8 cellular contexts compared by ENCODE assay signal in genomic region chr19:30669329-30670010, GRCh38.
A peak's percentile ranks its signal among the peaks of the same experiment; 100 is the strongest.
DNase-seq lines count a peak whose midpoint lies in the region; ATAC-seq and TF ChIP-seq lines count a peak whose summit lies in the region.

No MANE protein-coding gene starts in this region.

- intact Hi-C loops in upper lobe of right lung (cut with DNase I), result no loop called here

- no peaks in the 10 kb centered on the region for H3K9me2 ChIP-seq in neural cell (ENCODE audit: insufficient read depth, low read length)

- no peaks in the 10 kb centered on the region for H4K20me1 ChIP-seq in neural cell (ENCODE audit: insufficient read depth)

- no peaks in the 10 kb centered on the region for H3F3A ChIP-seq in neural cell (ENCODE audit: insufficient read depth, low read length, poor library complexity, severe bottlenecking)

- H3K9me3 ChIP-seq in neural cell (ENCODE audit: low read length), result no peaks in the 10 kb centered on the region
- H3K9me3 ChIP-seq in upper lobe of right lung, result no peaks in the 10 kb centered on the region

- no peaks in the 10 kb centered on the region for H3K36me3 ChIP-seq in neural cell (ENCODE audit: insufficient read depth, low read length)
- H3K36me3 ChIP-seq in upper lobe of right lung, result no peaks in the 10 kb centered on the region

- H3K27me3 ChIP-seq in neural cell (ENCODE audit: insufficient read depth, low read depth, low read length) (no peaks in the 10 kb centered on the region), upper lobe of right lung (peaks cover 41% of the 10 kb centered on the region)

- no peak overlapping the region for H3K4me3 ChIP-seq in neural cell (ENCODE audit: low read length)
- no peak overlapping the region for H3K4me3 ChIP-seq in upper lobe of right lung

- TF ChIP-seq EP300 in neural cell (conservative IDR thresholded peaks at IDR 0.05; ENCODE audit: poor library complexity, severe bottlenecking), result no peak

- H3K9ac ChIP-seq in neural cell (ENCODE audit: low read length), result no peak overlapping the region

- no peaks in the 10 kb centered on the region for H3K4me1 ChIP-seq in upper lobe of right lung

- H2AFZ ChIP-seq in neural cell (ENCODE audit: low read depth, low read length), result no peak overlapping the region

- H3K79me2 ChIP-seq in neural cell (replicated peaks; ENCODE audit: insufficient read depth, low read length), result no peaks in the 10 kb centered on the region

- DNase-seq in SHP77 (lab: John Stamatoyannopoulos, UW), result peak; percentile 12 to 18
- DNase-seq in SHP77 treated with DMSO at 0.1 percent for 48 hours (lab: John Stamatoyannopoulos, UW), result no peak
- peak; percentile 63 for DNase-seq in NCI-H2171 (lab: John Stamatoyannopoulos, UW)
- DNase-seq in activated CD8-positive, alpha-beta memory T cell treated with anti-CD3 and anti-CD28 coated beads, Interleukin-2, amount 50 U/mL, for 48 hours, result peak; percentile 81
- DNase-seq in fibroblast of gingiva (ENCODE audit: low read depth), result peak; percentile 10
- DNase-seq in upper lobe of right lung, result peak; percentile 84
- DNase-seq in NCI-H2029 treated with DMSO at 0.1 percent for 48 hours (lab: John Stamatoyannopoulos, UW), result no peak

- no peak overlapping the region for H3K4me2 ChIP-seq in neural cell (ENCODE audit: low read length)

- TF ChIP-seq CTCF in neural cell (IDR thresholded peaks at IDR 0.05; ENCODE audit: poor library complexity, severe bottlenecking) (peak; percentile 87), upper lobe of right lung (IDR thresholded peaks at IDR 0.05) (peak; percentile 78)

- no peak overlapping the region for H3K27ac ChIP-seq in neural cell (ENCODE audit: low read length)
- H3K27ac ChIP-seq in upper lobe of right lung, result no peak overlapping the region

- peak; percentile 47 for ATAC-seq in upper lobe of right lung

- TF ChIP-seq RAD21 in neural cell (conservative IDR thresholded peaks at IDR 0.05), result peak; percentile 85

TF ChIP-seq in neural cell, 6 proteins besides CTCF, POLR2A, EP300 and RAD21:
- TF ChIP-seq REST (IDR thresholded peaks at IDR 0.05; ENCODE audit: borderline replicate concordance), result no peak
- peak; percentile 83 for TF ChIP-seq SMC3 (conservative IDR thresholded peaks at IDR 0.05; ENCODE audit: poor library complexity)
TF ChIP-seq in neural cell: peak in this region for 1.

Comparison
In these comparisons a context has a peak if more than half of its experiments do, and no peak if none do; other contexts are left out.
1. DNase-seq: peak in SHP77 (2 of 2), NCI-H2171 (single experiment), activated CD8-positive, alpha-beta memory T cell treated with anti-CD3 and anti-CD28 coated beads, Interleukin-2, amount 50 U/mL, for 48 hours (single experiment), fibroblast of gingiva (single experiment) and upper lobe of right lung (single experiment); none in SHP77 treated with DMSO at 0.1 percent for 48 hours (single experiment) and NCI-H2029 treated with DMSO at 0.1 percent for 48 hours (single experiment).